Comparison of ENCODE assay signal across 6 cellular contexts in genomic region chr14:81055971-81056370, GRCh38.
"Had no signal": no experiment of that assay in that cellular context is flagged by ENCODE, and none has a peak within 500 bp of the region (broad histone marks: within the 10 kb centered on the region; RNA-seq: fewer than 3 reads in every experiment).

No MANE protein-coding gene starts in this region.

- FAIRE-seq: HTR-8/SVneo had no signal

- H3K27ac ChIP-seq: HL-60, KMS-11 had no signal

- H3K4me2 ChIP-seq: KMS-11 had no signal

- H3K9ac ChIP-seq: KMS-11 had no signal

- DNase-seq: IMR-90, KBM-7, KG1 had no signal
